In the genomic region with DNA sequence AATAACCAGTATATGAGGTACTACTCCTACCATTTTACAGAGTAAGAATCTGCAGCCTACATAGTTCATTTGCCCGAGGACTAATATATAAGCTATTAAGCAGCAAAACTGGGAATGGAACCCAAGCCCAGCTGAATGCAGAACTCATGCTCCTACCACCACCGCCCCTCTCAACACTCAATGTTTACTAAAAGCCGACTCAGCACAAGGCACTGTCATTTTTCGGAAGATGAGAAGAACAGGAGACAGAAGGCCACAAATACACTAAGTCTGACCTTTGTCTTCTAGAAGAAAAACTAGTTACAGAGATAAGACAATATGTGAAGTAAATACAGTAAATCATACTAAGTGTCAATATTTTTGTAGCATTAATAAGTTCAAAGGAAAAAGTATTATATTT, we compare ENCODE assay signal across 22 cellular contexts. TPM values are rescaled to one million over a fixed set of nuclear protein-coding genes. Genes with fewer than 3 reads are reported as not detected.
DNase-seq lines count a peak whose midpoint lies in the region; ATAC-seq, FAIRE-seq and TF ChIP-seq lines count a peak whose summit lies in the region.
"Had no signal": no experiment of that assay in that cellular context is flagged by ENCODE, and none has a peak within 500 bp of the region (broad histone marks: within the 10 kb centered on the region; RNA-seq: fewer than 3 reads in every experiment).

No MANE protein-coding gene starts in this region.

- no peak overlapping the region for H2AFZ ChIP-seq in GM23338

- H3K9me3 Mint-ChIP-seq in activated naive CD4-positive, alpha-beta T cell treated with anti-CD3 and anti-CD28 coated beads, Interleukin-2, amount 50 U/mL, for 24 hours, result no peaks in the 10 kb centered on the region
- H3K9me3 Mint-ChIP-seq in activated naive CD4-positive, alpha-beta T cell treated with anti-CD3 and anti-CD28 coated beads for 36 hours, result no peaks in the 10 kb centered on the region
- H3K9me3 Mint-ChIP-seq in GM23338, result no peaks in the 10 kb centered on the region
- H3K9me3 Mint-ChIP-seq: CD4-positive, CD25-positive, alpha-beta regulatory T cell; CD8-positive, alpha-beta T cell; HFFc6 had no signal

- H3K27me3 ChIP-seq in GM23338 (ENCODE audit: insufficient read depth) (no peaks in the 10 kb centered on the region), prostate gland (replicated peaks; ENCODE audit: insufficient read depth) (no peaks in the 10 kb centered on the region)
- H3K27me3 ChIP-seq: BLaER1 had no signal

- H3K27ac Mint-ChIP-seq in activated naive CD4-positive, alpha-beta T cell treated with anti-CD3 and anti-CD28 coated beads, Interleukin-2, amount 50 U/mL, for 24 hours, result peak overlapping the region; percentile 3
- H3K27ac Mint-ChIP-seq in activated naive CD4-positive, alpha-beta T cell treated with anti-CD3 and anti-CD28 coated beads for 36 hours, result no peak overlapping the region
- H3K27ac Mint-ChIP-seq in GM23338, result no peak overlapping the region
- H3K27ac Mint-ChIP-seq: B cell; CD8-positive, alpha-beta T cell; HFFc6 had no signal

- H3K4me1 ChIP-seq in GM23338 (ENCODE audit: insufficient read depth) (no peaks in the 10 kb centered on the region), prostate gland (replicated peaks) (no peaks in the 10 kb centered on the region)
- H3K4me1 ChIP-seq: Caco-2, HAP-1 had no signal

- DNase-seq in activated naive CD4-positive, alpha-beta T cell treated with anti-CD3 and anti-CD28 coated beads for 36 hours, result no peak
- DNase-seq in GM19239 (ENCODE audit: insufficient read length, low spot score) (no peak), GM23338 (ENCODE audit: low spot score) (no peak), prostate gland (ENCODE audit: low spot score) (no peak)
- DNase-seq: Caco-2; CD4-positive, CD25-positive, alpha-beta regulatory T cell; CD8-positive, alpha-beta T cell; DMS153; DMS79; EL; GDM1; GOT3; HFFc6 had no signal

- TF ChIP-seq POLR2A in prostate gland (IDR thresholded peaks at IDR 0.05), result no peak

- H3K4me3 ChIP-seq in GM23338 (no peak overlapping the region), prostate gland (no peak overlapping the region)
- H3K4me3 ChIP-seq: BLaER1, GM12878, HAP-1 had no signal

- peak; percentile 66 for FAIRE-seq in GM19239 (lab: Jason Lieb, UNC)
- FAIRE-seq: GM12878, H54 had no signal

- no peak overlapping the region for H3K4me2 ChIP-seq in GM23338
- H3K4me2 ChIP-seq: BLaER1 had no signal

- peaks cover 15% of the 10 kb centered on the region for H3K4me1 Mint-ChIP-seq in activated naive CD4-positive, alpha-beta T cell treated with anti-CD3 and anti-CD28 coated beads, Interleukin-2, amount 50 U/mL, for 24 hours
- peaks cover 27% of the 10 kb centered on the region for H3K4me1 Mint-ChIP-seq in activated naive CD4-positive, alpha-beta T cell treated with anti-CD3 and anti-CD28 coated beads for 36 hours (ENCODE audit: low read depth)
- H3K4me1 Mint-ChIP-seq in GM23338, result peaks cover 12% of the 10 kb centered on the region
- H3K4me1 Mint-ChIP-seq: B cell had no signal

- ATAC-seq in GM23338, result no peak
- ATAC-seq: CD8-positive, alpha-beta T cell; GM12878 had no signal

- H3K36me3 ChIP-seq in GM23338 (ENCODE audit: insufficient read depth) (peaks cover 6% of the 10 kb centered on the region), prostate gland (no peaks in the 10 kb centered on the region)

- H3F3A ChIP-seq in GM23338 (replicated peaks; ENCODE audit: low read depth), result no peaks in the 10 kb centered on the region

- H3K4me3 Mint-ChIP-seq in activated naive CD4-positive, alpha-beta T cell treated with anti-CD3 and anti-CD28 coated beads, Interleukin-2, amount 50 U/mL, for 24 hours, result no peak overlapping the region
- no peak overlapping the region for H3K4me3 Mint-ChIP-seq in activated naive CD4-positive, alpha-beta T cell treated with anti-CD3 and anti-CD28 coated beads for 36 hours
- no peak overlapping the region for H3K4me3 Mint-ChIP-seq in GM23338
- H3K4me3 Mint-ChIP-seq: B cell; CD4-positive, CD25-positive, alpha-beta regulatory T cell; CD8-positive, alpha-beta T cell; HFFc6 had no signal

- CTCF ChIA-PET in activated naive CD4-positive, alpha-beta T cell treated with anti-CD3 and anti-CD28 coated beads for 36 hours (lab: Charles Lee), result interaction anchor here (0.7 to 2.8 kb wide), 5 partner anchors 10 to 851 kb away, joined by 3 to 15 read pairs (median 5); no protein-coding TSS in a partner anchor

- WGBS in prostate gland, result 78% methylated on average over 4 of the region's 4 CpGs

- no peaks in the 10 kb centered on the region; the same call in 1 of the 2 replicates for H4K20me1 ChIP-seq in GM23338 (replicated peaks; ENCODE audit: insufficient read depth)

- H3K36me3 Mint-ChIP-seq in activated naive CD4-positive, alpha-beta T cell treated with anti-CD3 and anti-CD28 coated beads, Interleukin-2, amount 50 U/mL, for 24 hours, result peaks cover 22% of the 10 kb centered on the region
- H3K36me3 Mint-ChIP-seq in activated naive CD4-positive, alpha-beta T cell treated with anti-CD3 and anti-CD28 coated beads for 36 hours (ENCODE audit: low read depth), result peaks cover 35% of the 10 kb centered on the region
- H3K36me3 Mint-ChIP-seq in GM23338 (ENCODE audit: low read depth), result no peaks in the 10 kb centered on the region

- intact Hi-C loops in activated naive CD4-positive, alpha-beta T cell treated with anti-CD3 and anti-CD28 coated beads for 36 hours (cut with micrococcal nuclease), result no loop called here
- intact Hi-C loops in prostate gland (cut with DNase I), result no loop called here

- H3K9me3 ChIP-seq in prostate gland, result no peaks in the 10 kb centered on the region
- H3K9me3 ChIP-seq: BLaER1, Caco-2, HAP-1 had no signal

- TF ChIP-seq CTCF in VCaP (conservative IDR thresholded peaks at IDR 0.05), result no peak
- TF ChIP-seq CTCF in GM23338 (conservative IDR thresholded peaks at IDR 0.05; ENCODE audit: low read depth in 2 of 2), result no peak
- no peak for TF ChIP-seq CTCF in prostate gland (IDR thresholded peaks at IDR 0.05)

- H3K79me2 ChIP-seq in GM23338 (replicated peaks; ENCODE audit: insufficient read depth), result no peaks in the 10 kb centered on the region

- no peaks in the 10 kb centered on the region for H3K27me3 Mint-ChIP-seq in activated naive CD4-positive, alpha-beta T cell treated with anti-CD3 and anti-CD28 coated beads, Interleukin-2, amount 50 U/mL, for 24 hours
- no peaks in the 10 kb centered on the region for H3K27me3 Mint-ChIP-seq in activated naive CD4-positive, alpha-beta T cell treated with anti-CD3 and anti-CD28 coated beads for 36 hours (ENCODE audit: low read depth)
- no peaks in the 10 kb centered on the region for H3K27me3 Mint-ChIP-seq in GM23338 (ENCODE audit: insufficient read depth, low read depth, poor library complexity)
- H3K27me3 Mint-ChIP-seq: B cell; CD4-positive, CD25-positive, alpha-beta regulatory T cell had no signal

- H3K27ac ChIP-seq in VCaP (peak overlapping the region; percentile 64), GM23338 (ENCODE audit: low read depth) (no peak overlapping the region), prostate gland (no peak overlapping the region)
- H3K27ac ChIP-seq: BLaER1, C4-2B had no signal

- no peaks in the 10 kb centered on the region for H3K9me2 ChIP-seq in GM23338 (ENCODE audit: insufficient read depth)

TF ChIP-seq in GM23338, 12 proteins besides CTCF, POLR2A, EP300 and RAD21 (continues in another document):
- no peak for TF ChIP-seq STAT1 (IDR thresholded peaks at IDR 0.05; ENCODE audit: unreplicated experiment)
- TF ChIP-seq, protein P1, sequence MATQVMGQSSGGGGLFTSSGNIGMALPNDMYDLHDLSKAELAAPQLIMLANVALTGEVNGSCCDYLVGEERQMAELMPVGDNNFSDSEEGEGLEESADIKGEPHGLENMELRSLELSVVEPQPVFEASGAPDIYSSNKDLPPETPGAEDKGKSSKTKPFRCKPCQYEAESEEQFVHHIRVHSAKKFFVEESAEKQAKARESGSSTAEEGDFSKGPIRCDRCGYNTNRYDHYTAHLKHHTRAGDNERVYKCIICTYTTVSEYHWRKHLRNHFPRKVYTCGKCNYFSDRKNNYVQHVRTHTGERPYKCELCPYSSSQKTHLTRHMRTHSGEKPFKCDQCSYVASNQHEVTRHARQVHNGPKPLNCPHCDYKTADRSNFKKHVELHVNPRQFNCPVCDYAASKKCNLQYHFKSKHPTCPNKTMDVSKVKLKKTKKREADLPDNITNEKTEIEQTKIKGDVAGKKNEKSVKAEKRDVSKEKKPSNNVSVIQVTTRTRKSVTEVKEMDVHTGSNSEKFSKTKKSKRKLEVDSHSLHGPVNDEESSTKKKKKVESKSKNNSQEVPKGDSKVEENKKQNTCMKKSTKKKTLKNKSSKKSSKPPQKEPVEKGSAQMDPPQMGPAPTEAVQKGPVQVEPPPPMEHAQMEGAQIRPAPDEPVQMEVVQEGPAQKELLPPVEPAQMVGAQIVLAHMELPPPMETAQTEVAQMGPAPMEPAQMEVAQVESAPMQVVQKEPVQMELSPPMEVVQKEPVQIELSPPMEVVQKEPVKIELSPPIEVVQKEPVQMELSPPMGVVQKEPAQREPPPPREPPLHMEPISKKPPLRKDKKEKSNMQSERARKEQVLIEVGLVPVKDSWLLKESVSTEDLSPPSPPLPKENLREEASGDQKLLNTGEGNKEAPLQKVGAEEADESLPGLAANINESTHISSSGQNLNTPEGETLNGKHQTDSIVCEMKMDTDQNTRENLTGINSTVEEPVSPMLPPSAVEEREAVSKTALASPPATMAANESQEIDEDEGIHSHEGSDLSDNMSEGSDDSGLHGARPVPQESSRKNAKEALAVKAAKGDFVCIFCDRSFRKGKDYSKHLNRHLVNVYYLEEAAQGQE (IDR thresholded peaks at IDR 0.05; ENCODE audit: unreplicated experiment), result no peak

RNA-seq across cellular contexts. Expression of a gene that starts 40.6 kb away (rescaled TPM):
- under 1 TPM; 0.44 to 0.60 TPM for total RNA-seq in activated naive CD4-positive, alpha-beta T cell treated with anti-CD3 and anti-CD28 coated beads for 36 hours
- total RNA-seq in GM23338 (2014; rRNA removed; shearing (Covaris generic)), result 1.7 and 2.0 TPM in 2 replicates
- polyA plus RNA-seq in GM23338 (2016; fragmentation: Nextera tagmentation; extraction: Ambion mirVana), result 0.37 and 0.76 TPM in 2 replicates
- total RNA-seq in prostate gland, result under 1 TPM; 0.59 to 0.91 TPM
- total RNA-seq: A172 had no signal
- polyA plus RNA-seq: CD4-positive, CD25-positive, alpha-beta regulatory T cell had no signal
